Comparison of ENCODE assay signal across 21 cellular contexts in the genomic region with DNA sequence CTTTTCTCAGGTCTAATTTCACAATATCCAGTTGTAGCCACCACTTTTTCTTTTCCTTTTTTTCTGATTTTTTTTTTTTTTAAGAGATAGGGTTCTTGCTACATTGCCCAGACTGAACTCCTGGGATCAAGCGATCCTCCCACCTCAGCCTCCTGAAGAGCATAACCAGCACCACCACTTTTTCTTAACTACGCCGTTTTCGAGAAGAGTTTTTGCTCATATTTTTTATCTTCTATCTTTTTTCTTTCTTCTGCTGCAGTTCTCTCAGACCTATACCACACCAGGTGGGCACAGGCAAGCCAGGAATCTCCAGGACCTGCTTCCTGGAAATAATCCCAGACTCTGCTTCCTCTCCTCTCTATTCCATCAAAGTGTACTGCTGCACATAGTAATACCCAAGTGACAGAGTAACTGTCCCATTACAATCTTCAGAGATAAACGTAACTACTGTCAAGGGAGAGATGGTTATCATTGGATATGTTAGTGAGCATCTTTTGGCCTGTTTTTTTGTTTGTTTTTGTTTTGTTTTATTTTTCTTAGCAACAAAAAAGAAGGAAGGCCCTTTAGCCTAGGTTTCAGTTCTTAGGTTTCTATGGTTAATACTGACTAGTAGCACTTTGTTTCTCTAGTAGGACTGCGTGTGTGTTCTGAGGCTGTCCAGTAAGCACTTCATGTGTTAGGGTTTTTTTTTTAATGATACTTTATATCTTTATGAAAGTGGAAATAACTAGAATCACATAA.
DNase-seq lines count a peak whose midpoint lies in the region; ATAC-seq and TF ChIP-seq lines count a peak whose summit lies in the region.
"Had no signal": no experiment of that assay in that cellular context is flagged by ENCODE, and none has a peak within 500 bp of the region (broad histone marks: within the 10 kb centered on the region; RNA-seq: fewer than 3 reads in every experiment).

No MANE protein-coding gene starts in this region.

- ATAC-seq in GM18870 (IDR thresholded peaks at IDR 0.05; ENCODE audit: unreplicated experiment) (peak; percentile 22), HG03442 (IDR thresholded peaks at IDR 0.05; ENCODE audit: unreplicated experiment) (peak; percentile 26)
- ATAC-seq in central memory CD8-positive, alpha-beta T cell (replicated peaks; ENCODE audit: extremely low read depth, poor library complexity, severe bottlenecking), result no peak
- ATAC-seq: right lobe of liver had no signal

- H3K36me3 ChIP-seq in DOHH2 (ENCODE audit: control insufficient read depth, low read length), result peaks cover 6% of the 10 kb centered on the region; the same call in 1 of the 2 replicates
- H3K36me3 ChIP-seq: MG63, right lobe of liver had no signal

- peaks cover 11% of the 10 kb centered on the region for H3F3A ChIP-seq in DOHH2 (ENCODE audit: control insufficient read depth, insufficient read depth)

- no peaks in the 10 kb centered on the region for H3K9me3 Mint-ChIP-seq in central memory CD8-positive, alpha-beta T cell
- H3K9me3 Mint-ChIP-seq: activated CD4-positive, alpha-beta T cell treated with anti-CD3 and anti-CD28 coated beads, Interleukin-2, amount 10 ng/mL, durations not matched to agents 7 days and 5 days; HFFc6 had no signal

- no peaks in the 10 kb centered on the region for H3K27me3 Mint-ChIP-seq in central memory CD8-positive, alpha-beta T cell
- H3K27me3 Mint-ChIP-seq: activated CD4-positive, alpha-beta T cell treated with anti-CD3 and anti-CD28 coated beads, Interleukin-2, amount 10 ng/mL, durations not matched to agents 7 days and 5 days had no signal

- H3K27ac Mint-ChIP-seq in central memory CD8-positive, alpha-beta T cell (ENCODE audit: low read depth), result peak overlapping the region; percentile 63
- H3K27ac Mint-ChIP-seq: activated CD4-positive, alpha-beta T cell treated with anti-CD3 and anti-CD28 coated beads, Interleukin-2, amount 10 ng/mL, durations not matched to agents 7 days and 5 days; HFFc6 had no signal

- H3K4me1 Mint-ChIP-seq in central memory CD8-positive, alpha-beta T cell, result peaks cover 13% of the 10 kb centered on the region
- H3K4me1 Mint-ChIP-seq: activated CD4-positive, alpha-beta T cell treated with anti-CD3 and anti-CD28 coated beads, Interleukin-2, amount 10 ng/mL, durations not matched to agents 7 days and 5 days had no signal

- H3K4me3 Mint-ChIP-seq in central memory CD8-positive, alpha-beta T cell, result no peak overlapping the region
- H3K4me3 Mint-ChIP-seq: activated CD4-positive, alpha-beta T cell treated with anti-CD3 and anti-CD28 coated beads, Interleukin-2, amount 10 ng/mL, durations not matched to agents 7 days and 5 days; HFFc6 had no signal

- H3K4me1 ChIP-seq in DOHH2 (ENCODE audit: control insufficient read depth, low read length), result peaks cover 91% of the 10 kb centered on the region
- H3K4me1 ChIP-seq: right lobe of liver, testis had no signal

- H3K4me3 ChIP-seq in DOHH2 (ENCODE audit: low read length), result peak overlapping the region; percentile 74
- H3K4me3 ChIP-seq: lung, MG63, right lobe of liver, testis had no signal

- peak overlapping the region; percentile 84 for H3K4me2 ChIP-seq in DOHH2 (ENCODE audit: low read length)

- H3K27me3 ChIP-seq in DOHH2 (ENCODE audit: control insufficient read depth, low read length), result no peaks in the 10 kb centered on the region
- H3K27me3 ChIP-seq: MG63, right lobe of liver, testis had no signal

- H3K27ac ChIP-seq in DOHH2 (ENCODE audit: low read depth, low read length), result peak overlapping the region; percentile 88
- H3K27ac ChIP-seq: right lobe of liver, testis had no signal

- no peaks in the 10 kb centered on the region for H3K9me2 ChIP-seq in DOHH2 (replicated peaks; ENCODE audit: control insufficient read depth, low read length)

- H4K20me1 ChIP-seq in DOHH2 (ENCODE audit: control insufficient read depth, insufficient read depth, low read depth, low read length), result no peaks in the 10 kb centered on the region

- H3K9me3 ChIP-seq in DOHH2 (ENCODE audit: control insufficient read depth, insufficient read depth, low read length), result no peaks in the 10 kb centered on the region
- H3K9me3 ChIP-seq: MG63, right lobe of liver, testis had no signal

- no peak for DNase-seq in central memory CD8-positive, alpha-beta T cell (ENCODE audit: low spot score in 2 of 2)
- DNase-seq in NCI-H2171 treated with DMSO at 0.1 percent for 48 hours (lab: John Stamatoyannopoulos, UW) (no peak), hepatic stellate cell (ENCODE audit: low spot score) (no peak), iPS-NIHi7 (ENCODE audit: extremely low spot score) (no peak)
- DNase-seq in stimulated activated naive CD4-positive, alpha-beta T cell (lab: John Stamatoyannopoulos, UW), result no peak
- DNase-seq: activated CD4-positive, alpha-beta T cell treated with anti-CD3 and anti-CD28 coated beads, Interleukin-2, amount 10 ng/mL, durations not matched to agents 7 days and 5 days; activated CD8-positive, alpha-beta memory T cell treated with anti-CD3 and anti-CD28 coated beads, Interleukin-2, amount 50 U/mL, for 4 hours; activated effector memory CD4-positive, alpha-beta T cell treated with anti-CD3 and anti-CD28 coated beads, Interleukin-2, amount 50 U/mL, for 16 hours; dermis blood vessel endothelial cell; HFFc6; hippocampal formation; islet precursor cell; MG63; NCI-H187 treated with DMSO at 0.1 percent for 48 hours; right lobe of liver; stimulated activated CD4-positive, alpha-beta T cell treated with anti-CD3 and anti-CD28 coated beads, Interleukin-15, amount 100 ng/mL, for 24 hours; testis had no signal

- H3K36me3 Mint-ChIP-seq in central memory CD8-positive, alpha-beta T cell (ENCODE audit: insufficient read depth), result no peaks in the 10 kb centered on the region

- H3K79me2 ChIP-seq in DOHH2 (ENCODE audit: control insufficient read depth, low read length), result peaks cover 97% of the 10 kb centered on the region

- TF ChIP-seq CTCF in DOHH2 (IDR thresholded peaks at IDR 0.05; ENCODE audit: low read depth, low read length, poor library complexity, severe bottlenecking), result no peak
